8 cellular contexts compared by ENCODE assay signal in genomic region chr11:12674571-12674935, GRCh38. TPM values are rescaled to one million over a fixed set of nuclear protein-coding genes. Genes with fewer than 3 reads are reported as not detected.
A peak's percentile ranks its signal among the peaks of the same experiment; 100 is the strongest.
DNase-seq lines count a peak whose midpoint lies in the region; ATAC-seq and TF ChIP-seq lines count a peak whose summit lies in the region.

No MANE protein-coding gene starts in this region.

- H3K9me3 ChIP-seq in HUES64 (ENCODE audit: insufficient read depth, low read depth, low read length), result no peaks in the 10 kb centered on the region
- H3K9me3 ChIP-seq in neuronal stem cell (replicated peaks in 1 of 2; ENCODE audit: control insufficient read depth in 2 of 2, insufficient read depth in 1 of 2, low read depth in 1 of 2, low read length in 2 of 2), result no peaks in the 10 kb centered on the region

- H3K4me3 ChIP-seq in ACC112 (ENCODE audit: low read depth, low read length) (peak overlapping the region; percentile 98), HUES64 (ENCODE audit: low read length) (peak overlapping the region; percentile 96), neuronal stem cell (ENCODE audit: low read length in 2 of 2) (peak overlapping the region; percentile 79 to 97)

- H3K36me3 ChIP-seq in ACC112 (ENCODE audit: insufficient read depth, low read length) (no peaks in the 10 kb centered on the region), HUES64 (ENCODE audit: insufficient read depth, low read length) (peaks cover 8% of the 10 kb centered on the region), neuronal stem cell (replicated peaks in 1 of 2; ENCODE audit: control insufficient read depth in 2 of 2, insufficient read depth in 2 of 2, low read length in 2 of 2) (peaks cover 0 to 16% of the 10 kb centered on the region in 2 donors)

- H3K27me3 ChIP-seq in ACC112 (ENCODE audit: insufficient read depth, low read length) (no peaks in the 10 kb centered on the region), HUES64 (ENCODE audit: insufficient read depth, low read length) (peaks cover 8% of the 10 kb centered on the region), neuronal stem cell (ENCODE audit: control insufficient read depth in 3 of 3, insufficient read depth in 3 of 3, low read depth in 1 of 3, low read length in 3 of 3) (no peaks in the 10 kb centered on the region)

- no peak overlapping the region for H4K8ac ChIP-seq in neuronal stem cell (ENCODE audit: low read depth, low read length)

- H3K4me2 ChIP-seq in neuronal stem cell (ENCODE audit: insufficient read depth, low read length, poor library complexity, severe bottlenecking), result peak overlapping the region; percentile 57

- no peak overlapping the region for H3K4ac ChIP-seq in neuronal stem cell (ENCODE audit: low read length)

- peak; percentile 61 to 69 for DNase-seq in erythroblast (lab: John Stamatoyannopoulos, UW)
- no peak for DNase-seq in neuronal stem cell (ENCODE audit: low spot score)
- no peak for DNase-seq in cerebellar cortex (ENCODE audit: low spot score)

- peak overlapping the region; percentile 61 for H2BK120ac ChIP-seq in neuronal stem cell (ENCODE audit: low read depth, low read length)

- H4K91ac ChIP-seq in neuronal stem cell (ENCODE audit: low read depth, low read length, poor library complexity), result no peak overlapping the region

- H3K27ac ChIP-seq in ACC112 (ENCODE audit: low read depth, low read length) (peak overlapping the region; percentile 77), HUES64 (ENCODE audit: low read depth, low read length) (peak overlapping the region; percentile 97; the same call in 1 of the 2 replicates), neuronal stem cell (replicated peaks; ENCODE audit: low read length) (peak overlapping the region; percentile 85)

- H3K79me2 ChIP-seq in ACC112 (ENCODE audit: control insufficient read depth, insufficient read depth, low read length, unreplicated experiment), result peaks cover 53% of the 10 kb centered on the region

- H2AK5ac ChIP-seq in neuronal stem cell (ENCODE audit: low read depth, low read length), result peak overlapping the region; percentile 85

- peak overlapping the region; percentile 93 for H3K9ac ChIP-seq in HUES64 (ENCODE audit: low read depth, low read length)
- H3K9ac ChIP-seq in neuronal stem cell (ENCODE audit: low read depth, low read length, poor library complexity), result peak overlapping the region; percentile 89

- peaks cover 32% of the 10 kb centered on the region for H3K4me1 ChIP-seq in ACC112 (ENCODE audit: control insufficient read depth, insufficient read depth, low read length, unreplicated experiment)
- peaks cover 36% of the 10 kb centered on the region for H3K4me1 ChIP-seq in HUES64 (ENCODE audit: insufficient read depth, low read length)
- H3K4me1 ChIP-seq in neuronal stem cell (ENCODE audit: control insufficient read depth in 2 of 2, insufficient read depth in 1 of 2, low read depth in 1 of 2, low read length in 2 of 2), result peaks cover 4 to 22% of the 10 kb centered on the region in 2 donors

- peaks cover 3% of the 10 kb centered on the region for H3K79me1 ChIP-seq in neuronal stem cell (ENCODE audit: low read depth, low read length)

- no peak overlapping the region for H2BK5ac ChIP-seq in neuronal stem cell (ENCODE audit: low read length)

- peak overlapping the region; percentile 97 for H3K18ac ChIP-seq in neuronal stem cell (ENCODE audit: low read length)

- ATAC-seq in GM19328 (IDR thresholded peaks at IDR 0.05; ENCODE audit: unreplicated experiment) (peak; percentile 47), GM19035 (IDR thresholded peaks at IDR 0.05; ENCODE audit: unreplicated experiment) (no peak), HG02970 (IDR thresholded peaks at IDR 0.05; ENCODE audit: low FRiP score, unreplicated experiment) (no peak)

- no peak overlapping the region for H2BK12ac ChIP-seq in neuronal stem cell (ENCODE audit: low read length)

- peak overlapping the region; percentile 63 for H2BK15ac ChIP-seq in neuronal stem cell (ENCODE audit: low read length)

- peak; percentile 39 for TF ChIP-seq POLR2A in erythroblast (IDR thresholded peaks at IDR 0.05; ENCODE audit: low read length)

- H3K14ac ChIP-seq in neuronal stem cell (ENCODE audit: low read length), result no peak overlapping the region

- no peak overlapping the region for H2AFZ ChIP-seq in ACC112 (ENCODE audit: low read length, unreplicated experiment)
- H2AFZ ChIP-seq in neuronal stem cell (ENCODE audit: low read length), result peak overlapping the region; percentile 83

- no peak overlapping the region for H3K23ac ChIP-seq in neuronal stem cell (ENCODE audit: low read depth, low read length, poor library complexity)

- WGBS in HUES64, result under 1% methylated on average over 46 of the region's 46 CpGs
- no CpG with 5 or more reads among the region's 46 CpGs for WGBS in neuronal stem cell (ENCODE audit: extremely low coverage in 2 of 2, insufficient read length in 2 of 2, insufficient replicate concordance in 1 of 2), 2 donors

RNA-seq across cellular contexts. Expression of gene TEAD1, which starts 0.3 kb away (rescaled TPM):
- 49.4 TPM for polyA plus RNA-seq in HUES64 (2013, experiment 1 of 2)
- polyA plus RNA-seq in HUES64 (2013, experiment 2 of 2), result 51.8 TPM
- polyA plus RNA-seq in neuronal stem cell (2013, experiment 1 of 2), result 57.7 TPM
- polyA plus RNA-seq in neuronal stem cell (2013, experiment 2 of 2), result 58.5 TPM

Comparison
In these comparisons a context has a peak if more than half of its experiments do, and no peak if none do; other contexts are left out.
1. DNase-seq: peak in erythroblast (2 of 2); none in neuronal stem cell (single experiment) and cerebellar cortex (single experiment).
2. Peak in every context shown above with its lines, with median percentiles within 50 percentile points of each other: H3K27ac ChIP-seq and H3K4me3 ChIP-seq.